Comparison of ENCODE assay signal across 25 cellular contexts in genomic region chr4:9866931-9867330, GRCh38.
"Had no signal": no experiment of that assay in that cellular context is flagged by ENCODE, and none has a peak within 500 bp of the region (broad histone marks: within the 10 kb centered on the region; RNA-seq: fewer than 3 reads in every experiment).

No MANE protein-coding gene starts in this region.

- ATAC-seq: natural killer cell; psoas muscle; right cardiac atrium; stimulated activated effector memory CD8-positive, alpha-beta T cell treated with anti-CD3 and anti-CD28 coated beads, Interleukin-12 subunit alpha, Interleukin-12 subunit beta, amount 100 ng/mL, for 72 hours; stimulated activated naive B cell treated with anti-CD40 and anti-IgM and Interleukin-4, amounts not matched to agents 10 μg/mL and 1 μg/mL and 100 μg/mL, for 72 hours had no signal

- H3K27ac ChIP-seq: neutrophil, ovary, parathyroid adenoma, psoas muscle, right lobe of liver, sigmoid colon, stomach, thoracic aorta, thyroid gland, tibial nerve, upper lobe of left lung, vagina had no signal

- DNase-seq: naive thymus-derived CD4-positive, alpha-beta T cell; natural killer cell; nucleus accumbens; ovary; psoas muscle; right cardiac atrium; right lobe of liver; sigmoid colon; small intestine; stimulated activated CD4-positive, alpha-beta T cell treated with anti-CD3 and anti-CD28 coated beads, Interleukin-15, amount 100 ng/mL, for 24 hours; stimulated activated CD4-positive, alpha-beta T cell treated with anti-CD3 and anti-CD28 coated beads, Interleukin-2, amount 100 ng/mL, for 24 hours; stimulated activated CD4-positive, alpha-beta T cell treated with anti-CD3 and anti-CD28 coated beads, Interleukin-2, amount 100 ng/mL, for 48 hours; stimulated activated CD4-positive, alpha-beta T cell treated with anti-CD3 and anti-CD28 coated beads, Interleukin-4, amount 100 ng/mL, for 24 hours; stimulated activated naive B cell treated with anti-CD40 and anti-IgM and Interleukin-4, amounts not matched to agents 10 μg/mL and 1 μg/mL and 100 μg/mL, for 72 hours; stimulated activated naive CD4-positive, alpha-beta T cell treated with Interleukin-2 at 50 U/mL for 16 hours; stomach; thyroid gland; trophoblast cell; upper lobe of left lung had no signal
